ENCODE assay signal across 2 cellular contexts in genomic region chr4:145824469-145824868, GRCh38.
TF ChIP-seq lines count a peak whose summit lies in the region.

No MANE protein-coding gene starts in this region.

TF ChIP-seq in SK-N-SH, 30 proteins besides CTCF, POLR2A, EP300 and RAD21 (continued from another document):
- TF ChIP-seq REST (IDR thresholded peaks at IDR 0.05; ENCODE audit: low read depth, low read length) (no peak), MAX (IDR thresholded peaks at IDR 0.05; ENCODE audit: low read depth) (no peak), SMC3 (IDR thresholded peaks at IDR 0.05; ENCODE audit: low read depth, low read length) (no peak), MEF2A (IDR thresholded peaks at IDR 0.05; ENCODE audit: borderline replicate concordance, low read depth) (no peak), TEAD4 (IDR thresholded peaks at IDR 0.05; ENCODE audit: borderline replicate concordance, insufficient read depth) (no peak), POLR2AphosphoS5 (IDR thresholded peaks at IDR 0.05; ENCODE audit: low read depth, low read length) (no peak)

TF ChIP-seq in SK-N-SH treated with all-trans-retinoic acid at 6 μM for 48 hours, 23 proteins besides CTCF, POLR2A, EP300 and RAD21 (continued from another document):
- TF ChIP-seq TSHZ2 (CRISPR knock-in tag; IDR thresholded peaks at IDR 0.05) (no peak), CREB5 (CRISPR knock-in tag; IDR thresholded peaks at IDR 0.05; ENCODE audit: low read depth) (no peak), OSR1 (CRISPR knock-in tag; IDR thresholded peaks at IDR 0.05) (no peak), ZFP30 (CRISPR knock-in tag; IDR thresholded peaks at IDR 0.05) (no peak), ZNF565 (CRISPR knock-in tag; conservative IDR thresholded peaks at IDR 0.05; ENCODE audit: low read depth) (no peak)
